ENCODE assay signal across 8 cellular contexts in the genomic region with DNA sequence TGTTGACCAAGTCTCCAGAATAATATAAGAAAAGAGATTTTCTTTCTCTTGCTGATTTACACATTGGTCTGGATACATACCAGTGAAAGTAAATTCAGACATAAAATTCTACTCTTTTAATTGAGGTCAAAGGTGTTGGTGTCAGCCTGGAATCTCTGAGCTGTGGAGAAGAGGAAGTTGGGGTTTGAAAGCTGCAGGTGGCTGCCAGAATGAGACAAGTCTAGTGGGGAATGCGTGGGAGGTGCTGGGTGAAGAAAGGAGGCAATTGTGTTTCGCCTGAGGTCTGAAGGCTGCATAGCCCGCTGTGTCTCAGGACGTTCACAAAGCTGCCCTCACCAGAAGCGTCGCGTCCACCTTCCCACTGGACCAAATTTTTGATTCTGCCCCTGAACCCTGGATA. TPM values are rescaled to one million over a fixed set of nuclear protein-coding genes. Genes with fewer than 3 reads are reported as not detected.
DNase-seq lines count a peak whose midpoint lies in the region; ATAC-seq, FAIRE-seq and TF ChIP-seq lines count a peak whose summit lies in the region.

No MANE protein-coding gene starts in this region.

- H3K27me3 Mint-ChIP-seq in astrocyte (ENCODE audit: low read depth, unreplicated experiment), result no peaks in the 10 kb centered on the region

- H3K27me3 ChIP-seq in astrocyte (ENCODE audit: insufficient read depth, low read length), result no peaks in the 10 kb centered on the region

- no peak overlapping the region for H3K27ac ChIP-seq in astrocyte (ENCODE audit: low read depth, low read length)

- DNase-seq in GF-D8 (lab: John Stamatoyannopoulos, UW), result peak; percentile 36
- DNase-seq in astrocyte (ENCODE audit: low read depth), result peak; percentile 8
- DNase-seq in foreskin fibroblast, result no peak
- no peak for DNase-seq in KG1 (lab: John Stamatoyannopoulos, UW)
- no peak for DNase-seq in frontal cortex (ENCODE audit: low spot score in 2 of 2)
- DNase-seq in DMS 273 (lab: John Stamatoyannopoulos, UW; ENCODE audit: unreplicated experiment), result no peak

- H3K9me3 ChIP-seq in astrocyte (ENCODE audit: insufficient read depth, low read depth, low read length), result no peaks in the 10 kb centered on the region

- peak; percentile 89 for ATAC-seq in GM21360 (IDR thresholded peaks at IDR 0.05; ENCODE audit: unreplicated experiment)
- peak; percentile 84 for ATAC-seq in HG03565 (IDR thresholded peaks at IDR 0.05; ENCODE audit: unreplicated experiment)

- no peaks in the 10 kb centered on the region for H3K36me3 ChIP-seq in astrocyte (ENCODE audit: insufficient read depth, low read length)

- peaks cover 18% of the 10 kb centered on the region for H3K4me1 Mint-ChIP-seq in astrocyte (ENCODE audit: low read depth, unreplicated experiment)

- H3K27ac Mint-ChIP-seq in astrocyte (ENCODE audit: unreplicated experiment), result no peak overlapping the region

- H3K4me1 ChIP-seq in astrocyte (ENCODE audit: insufficient read depth, low read length), result peaks cover 5% of the 10 kb centered on the region

- no peak overlapping the region for H3K4me2 ChIP-seq in astrocyte (ENCODE audit: low read length)

- H3K4me3 Mint-ChIP-seq in astrocyte (ENCODE audit: unreplicated experiment), result no peak overlapping the region

- FAIRE-seq in astrocyte (lab: Jason Lieb, UNC) (no peak), frontal cortex (lab: Jason Lieb, UNC) (no peak)

- no peak overlapping the region for H3K9ac ChIP-seq in astrocyte (ENCODE audit: low read length)

- H2AFZ ChIP-seq in astrocyte (ENCODE audit: low read depth, low read length), result no peak overlapping the region

- TF ChIP-seq CTCF in astrocyte (IDR thresholded peaks at IDR 0.05; ENCODE audit: insufficient read depth, low read depth, low read length), result no peak
- TF ChIP-seq CTCF in foreskin fibroblast (IDR thresholded peaks at IDR 0.05; ENCODE audit: low read depth, low read length), result no peak

- no peak overlapping the region for H3K4me3 ChIP-seq in astrocyte (ENCODE audit: insufficient read depth, low read depth, low read length)
- no peak overlapping the region for H3K4me3 ChIP-seq in foreskin fibroblast (ENCODE audit: low read depth in 1 of 2, low read length in 2 of 2)

- no peaks in the 10 kb centered on the region for H3K79me2 ChIP-seq in astrocyte (ENCODE audit: insufficient read depth, low read length)

- no peaks in the 10 kb centered on the region for H3K36me3 Mint-ChIP-seq in astrocyte (ENCODE audit: low read depth, unreplicated experiment)

- H3K9me3 Mint-ChIP-seq in astrocyte (ENCODE audit: unreplicated experiment), result no peaks in the 10 kb centered on the region

- H4K20me1 ChIP-seq in astrocyte (ENCODE audit: insufficient read depth, low read length), result no peaks in the 10 kb centered on the region

RNA-seq across cellular contexts. Expression of a gene that starts 31.2 kb away (rescaled TPM):
- total RNA-seq in astrocyte, result 0.24 and 0.36 TPM in 2 replicates
- total RNA-seq in frontal cortex, result 2.0 TPM

Comparison
In these comparisons a context has a peak if more than half of its experiments do, and no peak if none do; other contexts are left out.
1. DNase-seq: peak in GF-D8 (single experiment) and astrocyte (single experiment); none in foreskin fibroblast (0 of 2), KG1 (single experiment), frontal cortex (0 of 2) and DMS 273 (single experiment).